9 cellular contexts compared by ENCODE assay signal in genomic region chr10:119301397-119301796, GRCh38.
A peak's percentile ranks its signal among the peaks of the same experiment; 100 is the strongest.
DNase-seq lines count a peak whose midpoint lies in the region; ATAC-seq and TF ChIP-seq lines count a peak whose summit lies in the region.
"Had no signal": no experiment of that assay in that cellular context is flagged by ENCODE, and none has a peak within 500 bp of the region (broad histone marks: within the 10 kb centered on the region; RNA-seq: fewer than 3 reads in every experiment).

No MANE protein-coding gene starts in this region.

- POLR2A ChIA-PET in HCT116 (lab: Charles Lee): no interaction called here

- H4K20me1 ChIP-seq in HCT116 (ENCODE audit: insufficient read depth): no peaks in the 10 kb centered on the region

- peaks cover 0 to 3% of the 10 kb centered on the region in 2 experiments; a peak in 1 of 4 replicates for H3K9me3 ChIP-seq in HCT116 (ENCODE audit: control insufficient read depth in 1 of 2, insufficient read depth in 1 of 2, low read depth in 1 of 2, low read length in 2 of 2)
- H3K9me3 ChIP-seq in left ventricle myocardium inferior (replicated peaks): peaks cover 9% of the 10 kb centered on the region

- no peaks in the 10 kb centered on the region for H3K27me3 ChIP-seq in HCT116 (ENCODE audit: insufficient read depth, low read length)
- H3K27me3 ChIP-seq in left ventricle myocardium inferior (ENCODE audit: low read depth): no peaks in the 10 kb centered on the region

- TF ChIP-seq RAD21 in HCT116 (IDR thresholded peaks at IDR 0.05; ENCODE audit: low read depth): no peak

- H2AFZ ChIP-seq in HCT116 (ENCODE audit: low read depth, low read length, poor library complexity, severe bottlenecking): no peak overlapping the region

- no peak for TF ChIP-seq CTCF in HCT116 (IDR thresholded peaks at IDR 0.05 in 2 of 3, conservative IDR thresholded peaks at IDR 0.05 in 1 of 3; ENCODE audit: borderline replicate concordance in 1 of 3, insufficient read depth in 1 of 3, low read depth in 2 of 3, low read length in 2 of 3)
- TF ChIP-seq CTCF in left ventricle myocardium inferior (IDR thresholded peaks at IDR 0.05; ENCODE audit: borderline replicate concordance): no peak

- no peak for ATAC-seq in HCT116
- no peak for ATAC-seq in GM21786 (IDR thresholded peaks at IDR 0.05; ENCODE audit: unreplicated experiment)

- no peaks in the 10 kb centered on the region for H3K36me3 ChIP-seq in HCT116 (ENCODE audit: control insufficient read depth in 1 of 2, insufficient read depth in 2 of 2, low read length in 2 of 2)
- peaks cover 7% of the 10 kb centered on the region for H3K36me3 ChIP-seq in left ventricle myocardium inferior

- no peaks in the 10 kb centered on the region for H3K79me2 ChIP-seq in HCT116 (ENCODE audit: insufficient read depth, low read length)

- no peaks in the 10 kb centered on the region for H3K9me2 ChIP-seq in HCT116 (ENCODE audit: insufficient read depth)

- TF ChIP-seq POLR2A in HCT116 (IDR thresholded peaks at IDR 0.05; ENCODE audit: borderline replicate concordance, extremely low read depth, insufficient read depth, insufficient read length): no peak

- DNase-seq in HCT116 (ENCODE audit: low read depth, low spot score) (no peak), left ventricle myocardium inferior (no peak), NOMO-1 treated with DMSO at 0.1 percent for 48 hours (lab: John Stamatoyannopoulos, UW; ENCODE audit: unreplicated experiment) (no peak), NCI-H2227 treated with DMSO at 0.1 percent for 48 hours (lab: John Stamatoyannopoulos, UW) (no peak), AG08395 (ENCODE audit: low spot score) (no peak)
- DNase-seq in activated CD8-positive, alpha-beta memory T cell treated with anti-CD3 and anti-CD28 coated beads for 4 hours (ENCODE audit: low read depth in 2 of 2): peak; percentile 24 to 52
- peak; percentile 46 to 61 for DNase-seq in stimulated activated CD8-positive, alpha-beta memory T cell treated with anti-CD3 and anti-CD28 coated beads, Interleukin-15, amount 100 ng/mL, for 4 hours (ENCODE audit: low read depth in 2 of 2)

- CTCF ChIA-PET in HCT116 (lab: Charles Lee): no interaction called here

- intact Hi-C loops in HCT116 (cut with micrococcal nuclease): no loop called here
- intact Hi-C loops in left ventricle myocardium inferior (cut with micrococcal nuclease): no loop called here

- RAD21 ChIA-PET in HCT116 (lab: Charles Lee; ENCODE audit: low non-redundant PET in 1 of 2, low total read pairs in 2 of 2, uncharacterized antibody in 2 of 2, unreplicated experiment in 2 of 2): no interaction called here

- H3K4me1 ChIP-seq in HCT116 (ENCODE audit: control insufficient read depth in 1 of 2, insufficient read depth in 2 of 2, low read length in 2 of 2) (peaks cover 24 to 76% of the 10 kb centered on the region in 2 experiments), left ventricle myocardium inferior (peaks cover 97% of the 10 kb centered on the region)

- 0 out of 2 replicates have a peak overlapping the region, but pooled peaks have one; percentile 1 for H3K4me2 ChIP-seq in HCT116 (ENCODE audit: low read length)
- H3K4me2 ChIP-seq: KMS-11 had no signal

- H3K9ac ChIP-seq in HCT116 (ENCODE audit: low read length): no peak overlapping the region
- H3K9ac ChIP-seq: KMS-11 had no signal

- H3K27ac ChIP-seq in HCT116 (ENCODE audit: low read depth, low read length) (no peak overlapping the region), left ventricle myocardium inferior (replicated peaks) (peak overlapping the region; percentile 68)
- H3K27ac ChIP-seq: KMS-11 had no signal

- BruUV-seq in HCT116 (replicated peaks; lab: Mats Ljungman, UMichigan): no TSS peak

- H3K4me3 ChIP-seq in HCT116 (replicated peaks in 1 of 2; ENCODE audit: low read depth in 1 of 2, low read length in 2 of 2) (no peak overlapping the region), left ventricle myocardium inferior (no peak overlapping the region)

TF ChIP-seq in HCT116, 20 proteins besides CTCF, POLR2A, EP300 and RAD21:
- TF ChIP-seq CBX3 (IDR thresholded peaks at IDR 0.05; ENCODE audit: low read depth) (no peak), ZBTB33 (IDR thresholded peaks at IDR 0.05; ENCODE audit: extremely low read depth, insufficient replicate concordance, low read length) (no peak), ELF1 (IDR thresholded peaks at IDR 0.05; ENCODE audit: borderline replicate concordance, low read depth) (no peak), SP1 (IDR thresholded peaks at IDR 0.05; ENCODE audit: low read depth) (no peak)

Comparison
In these comparisons a context has a peak if more than half of its experiments do, and no peak if none do; other contexts are left out.
1. DNase-seq: peak in activated CD8-positive, alpha-beta memory T cell treated with anti-CD3 and anti-CD28 coated beads for 4 hours (2 of 2) and stimulated activated CD8-positive, alpha-beta memory T cell treated with anti-CD3 and anti-CD28 coated beads, Interleukin-15, amount 100 ng/mL, for 4 hours (2 of 2); none in HCT116 (single experiment), left ventricle myocardium inferior (single experiment), NOMO-1 treated with DMSO at 0.1 percent for 48 hours (single experiment), NCI-H2227 treated with DMSO at 0.1 percent for 48 hours (single experiment) and AG08395 (single experiment).